Comparison of ENCODE assay signal across 1 cellular context in genomic region chr10:132084384-132084783, GRCh38. TPM values are rescaled to one million over a fixed set of nuclear protein-coding genes. Genes with fewer than 3 reads are reported as not detected.
"Had no signal": no experiment of that assay in that cellular context is flagged by ENCODE, and none has a peak within 500 bp of the region (broad histone marks: within the 10 kb centered on the region; RNA-seq: fewer than 3 reads in every experiment).

No MANE protein-coding gene starts in this region.

RNA-seq across cellular contexts. Expression of gene JAKMIP3, which starts 18.6 kb away (rescaled TPM):
- total RNA-seq: smooth muscle cell had no signal
